ENCODE assay signal across 34 cellular contexts in genomic region chr4:73970945-73971344, GRCh38.
"Had no signal": no experiment of that assay in that cellular context is flagged by ENCODE, and none has a peak within 500 bp of the region (broad histone marks: within the 10 kb centered on the region; RNA-seq: fewer than 3 reads in every experiment).

No MANE protein-coding gene starts in this region.

- H3K27me3 ChIP-seq: MG63 had no signal

- H3K4me3 ChIP-seq: MG63 had no signal

- H3K36me3 ChIP-seq: MG63 had no signal

- DNase-seq: Karpas-422, Kasumi-1, MG63, MM.1S, MV-4-11, NCI-H1048, NCI-H1092, NCI-H1092 treated with DMSO at 0.1 percent for 48 hours, NCI-H1105, NCI-H1105 treated with DMSO at 0.1 percent for 48 hours, NCI-H1417, NCI-H1417 treated with DMSO at 0.1 percent for 48 hours, NCI-H1436, NCI-H1436 treated with DMSO at 0.1 percent for 48 hours, NCI-H146, NCI-H1694, NCI-H1694 treated with DMSO at 0.1 percent for 48 hours, NCI-H187, NCI-H187 treated with DMSO at 0.1 percent for 48 hours, NCI-H1930, NCI-H2029, NCI-H2029 treated with DMSO at 0.1 percent for 48 hours, NCI-H2081, NCI-H2081 treated with DMSO at 0.1 percent for 48 hours, NCI-H2107, NCI-H2171, NCI-H2171 treated with DMSO at 0.1 percent for 48 hours, NCI-H2227 treated with DMSO at 0.1 percent for 48 hours, NCI-H226, NCI-H345, NCI-H446, NCI-H446 treated with DMSO at 0.1 percent for 48 hours, NCI-H510A, NCI-H510A treated with DMSO at 0.1 percent for 48 hours had no signal
